8 cellular contexts compared by ENCODE assay signal in genomic region chr18:76821356-76821874, GRCh38. TPM values are rescaled to one million over a fixed set of nuclear protein-coding genes. Genes with fewer than 3 reads are reported as not detected.
DNase-seq lines count a peak whose midpoint lies in the region; ATAC-seq and TF ChIP-seq lines count a peak whose summit lies in the region.

No MANE protein-coding gene starts in this region.

- H3K27ac Mint-ChIP-seq in activated naive CD8-positive, alpha-beta T cell treated with anti-CD3 and anti-CD28 coated beads for 36 hours, result peak overlapping the region; percentile 94

- H3K36me3 Mint-ChIP-seq in activated naive CD8-positive, alpha-beta T cell treated with anti-CD3 and anti-CD28 coated beads for 36 hours, result peaks cover 19% of the 10 kb centered on the region

- H3K4me3 Mint-ChIP-seq in activated naive CD8-positive, alpha-beta T cell treated with anti-CD3 and anti-CD28 coated beads for 36 hours, result peak overlapping the region; percentile 94

- H3K27ac ChIP-seq in thymus (ENCODE audit: low read depth), result peak overlapping the region; percentile 96

- DNase-seq in activated naive CD8-positive, alpha-beta T cell treated with anti-CD3 and anti-CD28 coated beads for 36 hours, result no peak
- DNase-seq in kidney epithelial cell (ENCODE audit: low read depth) (no peak), amygdala (lab: John Stamatoyannopoulos, UW) (no peak), D341Med (ENCODE audit: low spot score) (no peak)

- H3K4me3 ChIP-seq in GM08714 (ENCODE audit: low read length), result peak overlapping the region; percentile 96
- peak overlapping the region; percentile 83 for H3K4me3 ChIP-seq in kidney epithelial cell (ENCODE audit: low read depth, low read length)
- peak overlapping the region; percentile 98 for H3K4me3 ChIP-seq in thymus (ENCODE audit: low read length)

- peaks cover 35% of the 10 kb centered on the region for H3K4me1 Mint-ChIP-seq in activated naive CD8-positive, alpha-beta T cell treated with anti-CD3 and anti-CD28 coated beads for 36 hours

- no peaks in the 10 kb centered on the region for H3K27me3 Mint-ChIP-seq in activated naive CD8-positive, alpha-beta T cell treated with anti-CD3 and anti-CD28 coated beads for 36 hours

- peak; percentile 15 for ATAC-seq in HG03196 (IDR thresholded peaks at IDR 0.05; ENCODE audit: unreplicated experiment)
- ATAC-seq in GM21526 (IDR thresholded peaks at IDR 0.05; ENCODE audit: low FRiP score, unreplicated experiment), result no peak

- no peaks in the 10 kb centered on the region for H3K9me3 Mint-ChIP-seq in activated naive CD8-positive, alpha-beta T cell treated with anti-CD3 and anti-CD28 coated beads for 36 hours

- H3K36me3 ChIP-seq in kidney epithelial cell (ENCODE audit: control insufficient read depth, insufficient read depth, low read length) (no peaks in the 10 kb centered on the region), thymus (ENCODE audit: control insufficient read depth, insufficient read depth) (peaks cover under 1% of the 10 kb centered on the region)

- 3% methylated on average over 12 of the region's 12 CpGs for WGBS in thymus

- H3K9me3 ChIP-seq in thymus (ENCODE audit: control insufficient read depth), result no peaks in the 10 kb centered on the region

- H3K4me1 ChIP-seq in thymus (ENCODE audit: control insufficient read depth, insufficient read depth, low read length), result peaks cover 15% of the 10 kb centered on the region

- H3K27me3 ChIP-seq in kidney epithelial cell (ENCODE audit: control insufficient read depth, insufficient read depth, low read length) (no peaks in the 10 kb centered on the region), thymus (ENCODE audit: control insufficient read depth, insufficient read depth) (no peaks in the 10 kb centered on the region)

- no peak for TF ChIP-seq CTCF in kidney epithelial cell (IDR thresholded peaks at IDR 0.05; ENCODE audit: insufficient read depth, low read length, poor library complexity, severe bottlenecking)

RNA-seq across cellular contexts. Expression of gene ZNF236, which starts 0.9 kb away (rescaled TPM):
- total RNA-seq in activated naive CD8-positive, alpha-beta T cell treated with anti-CD3 and anti-CD28 coated beads for 36 hours, result 10 to 100 TPM; 12.0 to 14.3 TPM
- total RNA-seq in kidney epithelial cell, result 7.8 and 12.2 TPM in 2 replicates
- 4.0 TPM for polyA plus RNA-seq in thymus
